In the genomic region with DNA sequence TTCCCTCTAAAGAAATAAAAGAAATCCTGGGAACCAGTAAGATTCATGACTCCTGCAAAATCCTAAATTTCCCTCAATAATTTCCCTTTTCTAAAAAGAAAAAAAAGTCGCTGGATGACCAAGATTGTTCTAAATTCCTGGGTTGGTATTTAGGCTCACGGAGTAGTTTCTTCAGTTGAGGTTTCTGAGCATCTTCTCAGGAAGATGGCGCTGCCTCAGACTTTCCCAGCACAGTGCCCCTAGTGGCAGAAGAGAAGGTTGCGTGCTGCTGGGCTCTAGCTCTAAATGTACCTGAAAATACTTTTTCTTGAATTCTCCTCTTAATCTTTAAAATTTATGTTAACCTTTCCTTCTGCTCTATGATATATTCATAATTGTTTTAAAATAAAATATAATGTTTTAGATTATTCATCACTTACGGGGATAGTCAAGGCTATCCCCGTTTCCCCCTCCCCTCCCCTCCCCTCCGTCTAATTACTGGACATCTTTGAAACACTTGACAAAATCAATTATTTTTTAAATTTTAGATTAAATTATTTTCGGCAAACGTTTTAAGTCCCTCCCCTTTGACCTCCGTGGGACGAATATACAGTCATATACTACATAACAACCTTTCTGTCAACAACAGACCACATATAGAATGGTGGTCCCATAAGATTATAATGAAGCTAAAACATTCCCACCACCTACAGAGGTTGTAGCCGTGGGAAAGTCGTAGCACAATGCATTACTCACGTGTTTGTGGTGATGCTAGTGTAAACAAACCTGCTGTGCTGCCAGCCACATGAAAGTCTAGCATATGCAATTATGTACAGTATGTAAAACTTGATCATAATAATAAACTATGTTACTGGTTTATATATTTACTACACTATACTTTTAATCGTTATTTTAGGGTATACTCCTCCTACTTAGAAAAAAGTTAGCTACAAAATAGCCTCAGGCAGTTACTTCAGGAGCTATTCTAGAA, we compare ENCODE assay signal across 8 cellular contexts. TPM values are rescaled to one million over a fixed set of nuclear protein-coding genes. Genes with fewer than 3 reads are reported as not detected.
DNase-seq lines count a peak whose midpoint lies in the region; ATAC-seq lines count a peak whose summit lies in the region.

No MANE protein-coding gene starts in this region.

- peak; percentile 54 for DNase-seq in ELF-1 (ENCODE audit: low read depth, low spot score)
- DNase-seq in SKM-1 treated with dmso at 0.1 percent for 144 hours (lab: John Stamatoyannopoulos, UW; ENCODE audit: unreplicated experiment): peak; percentile 56
- peak in 1 of 2 donors; percentile 73 for DNase-seq in activated naive CD4-positive, alpha-beta T cell treated with anti-CD3 and anti-CD28 coated beads, Interleukin-2, amount 50 U/mL, for 72 hours (ENCODE audit: low spot score in 2 of 2)
- DNase-seq in iris pigment epithelial cell (ENCODE audit: low read depth): peak; percentile 48
- DNase-seq in stimulated activated CD4-positive, alpha-beta T cell treated with anti-CD3 and anti-CD28 coated beads, TNF-alpha, amount 100 ng/mL, for 4 hours (ENCODE audit: low read depth in 3 of 3): peak; percentile 24 to 36 (median 32)

- H3K27ac Mint-ChIP-seq in activated naive CD4-positive, alpha-beta T cell treated with anti-CD3 and anti-CD28 coated beads, Interleukin-2, amount 50 U/mL, for 72 hours: no peak overlapping the region

- peak; percentile 64 for ATAC-seq in HG02798 (IDR thresholded peaks at IDR 0.05; ENCODE audit: poor library complexity, unreplicated experiment)
- peak; percentile 60 for ATAC-seq in activated naive CD4-positive, alpha-beta T cell treated with anti-CD3 and anti-CD28 coated beads, Interleukin-2, amount 50 U/mL, for 72 hours
- no peak for ATAC-seq in GM19397 (IDR thresholded peaks at IDR 0.05; ENCODE audit: unreplicated experiment)
- no peak for ATAC-seq in HG02870 (IDR thresholded peaks at IDR 0.05; ENCODE audit: unreplicated experiment)

- no peaks in the 10 kb centered on the region for H3K36me3 Mint-ChIP-seq in activated naive CD4-positive, alpha-beta T cell treated with anti-CD3 and anti-CD28 coated beads, Interleukin-2, amount 50 U/mL, for 72 hours

- H3K9me3 Mint-ChIP-seq in activated naive CD4-positive, alpha-beta T cell treated with anti-CD3 and anti-CD28 coated beads, Interleukin-2, amount 50 U/mL, for 72 hours: peaks cover 0 to 5% of the 10 kb centered on the region in 2 donors

RNA-seq across cellular contexts. Expression of gene GATB, which starts 41.0 kb away (rescaled TPM):
- total RNA-seq in activated naive CD4-positive, alpha-beta T cell treated with anti-CD3 and anti-CD28 coated beads, Interleukin-2, amount 50 U/mL, for 72 hours: 10 to 100 TPM; 23.0 to 30.1 TPM

Comparison
In these comparisons a context has a peak if more than half of its experiments do, and no peak if none do; other contexts are left out.
1. ATAC-seq: peak in HG02798 (single experiment) and activated naive CD4-positive, alpha-beta T cell treated with anti-CD3 and anti-CD28 coated beads, Interleukin-2, amount 50 U/mL, for 72 hours (2 of 2); none in GM19397 (single experiment) and HG02870 (single experiment).